ENCODE assay signal across 1 cellular context in the genomic region with DNA sequence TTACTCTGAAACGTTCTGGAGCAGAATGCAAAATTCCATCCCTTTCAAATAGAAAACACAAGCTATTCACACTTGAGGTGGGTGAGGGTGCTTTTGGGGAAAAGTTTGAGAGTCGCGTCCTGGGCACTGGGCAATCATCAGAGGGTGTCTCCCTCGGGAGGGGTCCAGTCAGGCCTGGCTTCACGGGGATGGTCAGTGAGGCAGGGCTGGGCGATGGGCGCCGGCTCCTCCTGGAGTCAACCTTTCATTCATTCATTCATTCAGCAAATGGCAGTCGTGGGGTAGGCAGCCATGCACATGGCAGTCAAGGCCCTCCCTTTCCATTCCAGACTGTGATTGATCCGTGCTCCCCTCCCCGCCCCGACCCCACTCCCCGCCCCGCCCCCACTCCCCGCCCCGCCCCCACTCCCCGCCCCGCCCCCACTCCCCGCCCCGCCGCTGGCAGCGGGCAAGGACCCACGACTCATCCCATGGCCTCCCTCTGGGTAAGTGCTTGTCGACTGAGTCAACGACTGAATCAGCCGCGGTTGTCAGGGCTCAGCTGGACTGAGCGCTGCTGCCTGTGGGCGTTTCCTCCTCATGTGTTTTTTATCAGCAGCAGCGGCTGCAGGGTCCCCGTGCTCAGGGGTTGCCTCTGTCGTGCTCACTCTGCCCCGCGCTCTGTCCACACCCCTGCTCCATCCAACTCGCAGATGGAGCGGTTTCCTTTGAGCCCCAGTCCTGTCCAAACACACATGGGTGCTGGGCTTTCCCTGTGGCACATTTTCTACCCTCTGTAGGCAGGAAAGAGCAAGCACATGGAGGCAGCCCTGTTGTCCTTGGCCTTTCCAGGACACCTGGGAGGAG.
TF ChIP-seq lines count a peak whose summit lies in the region.

No MANE protein-coding gene starts in this region.

TF ChIP-seq in SK-N-SH, 30 proteins besides CTCF, POLR2A, EP300 and RAD21 (continued from another document):
- TF ChIP-seq USF1 (IDR thresholded peaks at IDR 0.05; ENCODE audit: borderline replicate concordance, low read depth) (no peak), POLR2AphosphoS5 (IDR thresholded peaks at IDR 0.05; ENCODE audit: low read depth, low read length) (no peak), GABPA (IDR thresholded peaks at IDR 0.05; ENCODE audit: low read depth) (no peak), ZBTB33 (IDR thresholded peaks at IDR 0.05; ENCODE audit: borderline replicate concordance, low read depth) (no peak), USF2 (IDR thresholded peaks at IDR 0.05; ENCODE audit: borderline replicate concordance, low read depth, low read length) (no peak), SIN3A (IDR thresholded peaks at IDR 0.05; ENCODE audit: borderline replicate concordance, low read depth, low read length) (no peak; the same call in 1 of the 2 replicates), SMC3 (IDR thresholded peaks at IDR 0.05; ENCODE audit: low read depth, low read length) (no peak), RFX5 (IDR thresholded peaks at IDR 0.05; ENCODE audit: low read length) (no peak), EZH2phosphoT487 (IDR thresholded peaks at IDR 0.05; ENCODE audit: borderline replicate concordance, low read depth) (no peak), PBX3 (IDR thresholded peaks at IDR 0.05) (peak; percentile 58), TEAD4 (IDR thresholded peaks at IDR 0.05; ENCODE audit: borderline replicate concordance, insufficient read depth) (no peak), NRF1 (IDR thresholded peaks at IDR 0.05; ENCODE audit: low read depth, low read length) (no peak), JUND (IDR thresholded peaks at IDR 0.05) (peak; percentile 55; the same call in 1 of the 2 replicates), FOSL2 (IDR thresholded peaks at IDR 0.05; ENCODE audit: borderline replicate concordance, low read depth) (peak; percentile 73; the same call in 1 of the 2 replicates), RXRA (IDR thresholded peaks at IDR 0.05; ENCODE audit: borderline replicate concordance, low read depth) (no peak; the same call in 1 of the 2 replicates), IRF3 (IDR thresholded peaks at IDR 0.05; ENCODE audit: low read depth, low read length) (no peak), FOXJ3 (CRISPR knock-in tag; IDR thresholded peaks at IDR 0.05) (no peak)
TF ChIP-seq in SK-N-SH: peak in this region for 6.
